ENCODE assay signal across 15 cellular contexts in genomic region chr21:42319368-42319767, GRCh38. TPM values are rescaled to one million over a fixed set of nuclear protein-coding genes. Genes with fewer than 3 reads are reported as not detected.
DNase-seq lines count a peak whose midpoint lies in the region; ATAC-seq and TF ChIP-seq lines count a peak whose summit lies in the region.
"Had no signal": no experiment of that assay in that cellular context is flagged by ENCODE, and none has a peak within 500 bp of the region (broad histone marks: within the 10 kb centered on the region; RNA-seq: fewer than 3 reads in every experiment).

No MANE protein-coding gene starts in this region.

- TF ChIP-seq CTCF in CD14-positive monocyte (IDR thresholded peaks at IDR 0.05) (no peak), H9 (conservative IDR thresholded peaks at IDR 0.05) (no peak)

- no peak overlapping the region for H2BK120ac ChIP-seq in trophoblast cell (ENCODE audit: insufficient read depth, low read length, poor library complexity)
- no peak overlapping the region for H2BK120ac ChIP-seq in H9 (ENCODE audit: low read depth, low read length, poor library complexity, severe bottlenecking)

- H3K4me3 ChIP-seq in trophoblast cell (ENCODE audit: low read depth, low read length) = no peak overlapping the region
- H3K4me3 ChIP-seq: adrenal gland, dorsolateral prefrontal cortex had no signal

- no peak overlapping the region for H4K5ac ChIP-seq in H9 (ENCODE audit: insufficient read length, low read depth, low read length)

- peak; percentile 51 for DNase-seq in CD14-positive monocyte (ENCODE audit: low spot score)
- DNase-seq in SKM-1 treated with dmso at 0.1 percent for 144 hours (lab: John Stamatoyannopoulos, UW; ENCODE audit: unreplicated experiment) = peak; percentile 79
- no peak for DNase-seq in left lobe of liver (ENCODE audit: low spot score)
- no peak for DNase-seq in trophoblast cell
- DNase-seq in activated gamma-delta T cell (lab: John Stamatoyannopoulos, UW) = no peak
- no peak for DNase-seq in H9
- no peak for DNase-seq in NCI-H524 treated with DMSO at 0.1 percent for 48 hours (lab: John Stamatoyannopoulos, UW)
- DNase-seq: activated CD4-positive, alpha-beta T cell treated with anti-CD3 and anti-CD28 coated beads, Interleukin-2, amount 50 U/mL, for 48 hours; foreskin keratinocyte had no signal

- H3K27me3 Mint-ChIP-seq in CD14-positive monocyte (ENCODE audit: low read depth in 3 of 3) (peaks cover 0 to 7% (median 5%) of the 10 kb centered on the region in 3 donors), H9 (ENCODE audit: low read depth) (peaks cover 3% of the 10 kb centered on the region; the same call in 1 of the 2 replicates)

- H2BK5ac ChIP-seq in trophoblast cell (ENCODE audit: low read depth, low read length, poor library complexity) (no peak overlapping the region), H9 (ENCODE audit: insufficient read length, low read length) (no peak overlapping the region)

- no peaks in the 10 kb centered on the region for H3K27me3 ChIP-seq in trophoblast cell (ENCODE audit: insufficient read depth, low read length)
- no peaks in the 10 kb centered on the region for H3K27me3 ChIP-seq in H9 (ENCODE audit: insufficient read depth, low read length)
- H3K27me3 ChIP-seq: adrenal gland had no signal

- H2AFZ ChIP-seq in trophoblast cell (ENCODE audit: insufficient read depth, low read length, poor library complexity) (no peak overlapping the region), H9 (ENCODE audit: low read length) (no peak overlapping the region)

- H3K36me3 ChIP-seq in trophoblast cell (ENCODE audit: control insufficient read depth in 1 of 2, insufficient read depth in 2 of 2, low read length in 2 of 2) = no peaks in the 10 kb centered on the region
- H3K36me3 ChIP-seq: adrenal gland had no signal

- H3K4me3 Mint-ChIP-seq in CD14-positive monocyte (peak overlapping the region; percentile 47 to 82), H9 (no peak overlapping the region)
- H3K4me3 Mint-ChIP-seq: stimulated activated naive CD8-positive, alpha-beta T cell treated with anti-CD3 and anti-CD28 coated beads, Interleukin-15, Interleukin-2, amounts not matched to agents 100 ng/mL and 50 ng/mL, for 24 hours had no signal

- H2AK5ac ChIP-seq in trophoblast cell (ENCODE audit: low read length) = no peak overlapping the region
- H2AK5ac ChIP-seq in H9 (ENCODE audit: insufficient read length, low read length) = no peak overlapping the region

- no peak overlapping the region for H3K27ac ChIP-seq in trophoblast cell (ENCODE audit: low read depth, low read length)
- no peak overlapping the region for H3K27ac ChIP-seq in H9 (ENCODE audit: insufficient read length, low read depth, low read length)
- H3K27ac ChIP-seq: adrenal gland, dorsolateral prefrontal cortex, foreskin keratinocyte had no signal

- H2BK12ac ChIP-seq in trophoblast cell (ENCODE audit: low read length) (no peak overlapping the region), H9 (ENCODE audit: insufficient read length, low read depth, low read length) (no peak overlapping the region)

- no peak overlapping the region for H2BK20ac ChIP-seq in H9 (ENCODE audit: low read depth, low read length, poor library complexity, severe bottlenecking)

- H3K36me3 Mint-ChIP-seq in CD14-positive monocyte (no peaks in the 10 kb centered on the region), H9 (ENCODE audit: insufficient read depth in 1 of 3, low read depth in 3 of 3) (no peaks in the 10 kb centered on the region)

- H3K9me3 Mint-ChIP-seq in CD14-positive monocyte (no peaks in the 10 kb centered on the region), H9 (no peaks in the 10 kb centered on the region)
- H3K9me3 Mint-ChIP-seq: stimulated activated naive CD8-positive, alpha-beta T cell treated with anti-CD3 and anti-CD28 coated beads, Interleukin-15, Interleukin-2, amounts not matched to agents 100 ng/mL and 50 ng/mL, for 24 hours had no signal

- H3K79me1 ChIP-seq in trophoblast cell (ENCODE audit: low read length) (no peaks in the 10 kb centered on the region), H9 (ENCODE audit: insufficient read depth, low read depth, low read length, poor library complexity, severe bottlenecking) (no peaks in the 10 kb centered on the region)

- no peak overlapping the region for H4K12ac ChIP-seq in trophoblast cell (ENCODE audit: low read depth, low read length)

- no peaks in the 10 kb centered on the region for H4K20me1 ChIP-seq in H9 (ENCODE audit: control insufficient read depth, insufficient read depth, insufficient read length)

- H3K14ac ChIP-seq in trophoblast cell (ENCODE audit: low read length) (no peak overlapping the region), H9 (ENCODE audit: insufficient read depth, low read length) (no peak overlapping the region)

- ATAC-seq in GM18498 (IDR thresholded peaks at IDR 0.05; ENCODE audit: unreplicated experiment) (peak; percentile 51), left lobe of liver (peak; percentile 21)
- ATAC-seq: foreskin keratinocyte had no signal

- H2BK15ac ChIP-seq in H9 (ENCODE audit: low read depth, low read length) = no peak overlapping the region

- no peak overlapping the region for H3K18ac ChIP-seq in trophoblast cell (ENCODE audit: low read length)
- H3K18ac ChIP-seq in H9 (ENCODE audit: insufficient read length, low read depth, low read length) = no peak overlapping the region

- intact Hi-C loops in CD14-positive monocyte (cut with micrococcal nuclease) = no loop called here

- no peak overlapping the region for H3K56ac ChIP-seq in H9 (ENCODE audit: insufficient read length, low read depth, low read length)

- H3K4ac ChIP-seq in trophoblast cell (ENCODE audit: low read depth, low read length) (no peak overlapping the region), H9 (ENCODE audit: low read depth, low read length) (no peak overlapping the region)

- H3K9me3 ChIP-seq in trophoblast cell (ENCODE audit: insufficient read depth, low read depth, low read length) (no peaks in the 10 kb centered on the region), H9 (ENCODE audit: control insufficient read depth, low read depth, low read length) (no peaks in the 10 kb centered on the region)
- H3K9me3 ChIP-seq: adrenal gland had no signal

- no peaks in the 10 kb centered on the region for H3K23me2 ChIP-seq in H9 (ENCODE audit: insufficient read length, low read depth, low read length, poor library complexity, severe bottlenecking)

- H3K4me1 Mint-ChIP-seq in CD14-positive monocyte (peaks cover 21% of the 10 kb centered on the region), H9 (peaks cover 38 to 42% of the 10 kb centered on the region in 2 experiments)

- H3K9ac ChIP-seq in trophoblast cell (ENCODE audit: low read length) = no peak overlapping the region
- no peak overlapping the region for H3K9ac ChIP-seq in H9 (ENCODE audit: extremely low read depth, insufficient read length, low read length)

- H3K4me2 ChIP-seq in trophoblast cell (ENCODE audit: low read length) (no peak overlapping the region), H9 (ENCODE audit: insufficient read depth, insufficient read length, low read length) (no peak overlapping the region)

- H4K8ac ChIP-seq in trophoblast cell (ENCODE audit: low read depth, low read length) = no peak overlapping the region
- H4K8ac ChIP-seq in H9 (replicated peaks; ENCODE audit: insufficient read length, low read depth, low read length) = no peak overlapping the region

- no peak overlapping the region for H4K91ac ChIP-seq in trophoblast cell (ENCODE audit: low read depth, low read length)
- H4K91ac ChIP-seq in H9 (ENCODE audit: insufficient read length, low read depth, low read length) = no peak overlapping the region

- H3T11ph ChIP-seq in H9 (ENCODE audit: low read length) = no peak overlapping the region

- H3K23ac ChIP-seq in trophoblast cell (ENCODE audit: low read length) = no peak overlapping the region
- H3K23ac ChIP-seq in H9 (ENCODE audit: insufficient read length, low read depth, low read length) = no peak overlapping the region

- no CpG with 5 or more reads among the region's 10 CpGs for WGBS in trophoblast cell (ENCODE audit: extremely low coverage, insufficient coverage, insufficient read length)
- no CpG with 5 or more reads among the region's 10 CpGs for WGBS in H9 (ENCODE audit: extremely low coverage, insufficient read length, low lambda C conversion rate)

- H3K4me1 ChIP-seq in trophoblast cell (ENCODE audit: control insufficient read depth in 1 of 2, insufficient read depth in 2 of 2, low read length in 2 of 2) (no peaks in the 10 kb centered on the region), H9 (ENCODE audit: insufficient read depth, low read length) (peaks cover 7% of the 10 kb centered on the region; the same call in 1 of the 2 replicates)
- H3K4me1 ChIP-seq: adrenal gland, foreskin keratinocyte had no signal

- H3K79me2 ChIP-seq in trophoblast cell (ENCODE audit: control insufficient read depth, insufficient read depth, low read length, poor library complexity) (no peaks in the 10 kb centered on the region), H9 (ENCODE audit: insufficient read depth, low read length) (no peaks in the 10 kb centered on the region)

- H3K27ac Mint-ChIP-seq in CD14-positive monocyte (peak overlapping the region in 5 of 7 donors; percentile 28 to 77 (median 57)), H9 (peak overlapping the region in 1 of 3 experiments; percentile 34; a peak in 2 of 7 replicates)
- H3K27ac Mint-ChIP-seq: stimulated activated naive CD8-positive, alpha-beta T cell treated with anti-CD3 and anti-CD28 coated beads, Interleukin-15, Interleukin-2, amounts not matched to agents 100 ng/mL and 50 ng/mL, for 24 hours had no signal

RNA-seq across cellular contexts. Expression of gene TFF3, which starts 4.2 kb away (rescaled TPM):
- not detected for polyA plus RNA-seq in CD14-positive monocyte
- total RNA-seq in left lobe of liver (4.1 TPM), H9 (2021) (1.5 TPM in 2 replicates)
- polyA plus RNA-seq in trophoblast cell (2013) = 0.60 and 0.63 TPM in 2 replicates
- total RNA-seq: foreskin keratinocyte had no signal
- polyA plus RNA-seq: foreskin keratinocyte had no signal

RNA-seq across cellular contexts. Expression of gene TFF2, which starts 31.4 kb away (rescaled TPM):
- polyA plus RNA-seq in CD14-positive monocyte = not detected
- total RNA-seq in left lobe of liver = 0.25 TPM
- 0.07 TPM in 1 of 2 replicates, not detected in the other for polyA plus RNA-seq in trophoblast cell (2013)
- not detected in 2 replicates for total RNA-seq in H9 (2021)
- total RNA-seq: adrenal gland, dorsolateral prefrontal cortex, foreskin keratinocyte, kidney epithelial cell, omental fat pad had no signal
- polyA plus RNA-seq: foreskin keratinocyte had no signal

RNA-seq across cellular contexts. Expression of gene TFF1, which starts 47.0 kb away (rescaled TPM):
- polyA plus RNA-seq in CD14-positive monocyte = not detected
- total RNA-seq in left lobe of liver = 0.83 TPM
- 10.1 and 13.5 TPM in 2 replicates for polyA plus RNA-seq in trophoblast cell (2013)
- total RNA-seq in H9 (2021) = not detected in 2 replicates
- total RNA-seq: dorsolateral prefrontal cortex, foreskin keratinocyte, kidney epithelial cell, omental fat pad had no signal
- polyA plus RNA-seq: foreskin keratinocyte had no signal

Comparison
In these comparisons a context has a peak if more than half of its experiments do, and no peak if none do; other contexts are left out.
1. DNase-seq: peak in CD14-positive monocyte (single experiment) and SKM-1 treated with dmso at 0.1 percent for 144 hours (single experiment); none in left lobe of liver (single experiment), trophoblast cell (0 of 2), activated gamma-delta T cell (single experiment), H9 (single experiment) and NCI-H524 treated with DMSO at 0.1 percent for 48 hours (single experiment).
2. H3K4me3 Mint-ChIP-seq: peak in CD14-positive monocyte (2 of 2); none in H9 (0 of 2).